In the genomic region with DNA sequence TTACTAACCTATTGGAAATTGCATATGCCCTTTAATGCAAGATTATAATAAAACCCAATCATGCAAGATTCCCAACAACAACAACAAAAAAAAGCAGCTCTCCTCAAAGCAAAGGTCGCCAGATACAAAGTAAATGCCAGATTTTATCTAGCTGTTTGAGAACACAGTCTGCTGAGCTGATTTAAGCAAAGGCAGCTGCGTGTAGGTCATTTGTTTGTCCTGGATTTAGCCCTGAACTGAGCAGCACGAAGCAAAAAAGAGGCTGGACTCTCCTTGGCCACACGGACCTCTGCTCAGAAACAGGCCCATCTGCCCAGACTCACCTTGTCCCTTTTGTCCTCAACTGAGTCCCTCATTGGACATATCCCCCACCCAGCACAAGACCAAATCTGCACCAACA, we compare ENCODE assay signal across 16 cellular contexts.
A peak's percentile ranks its signal among the peaks of the same experiment; 100 is the strongest.
DNase-seq lines count a peak whose midpoint lies in the region; ATAC-seq and TF ChIP-seq lines count a peak whose summit lies in the region.
"Had no signal": no experiment of that assay in that cellular context is flagged by ENCODE, and none has a peak within 500 bp of the region (broad histone marks: within the 10 kb centered on the region; RNA-seq: fewer than 3 reads in every experiment).

No MANE protein-coding gene starts in this region.

- peaks cover 0 to 13% (median 5%) of the 10 kb centered on the region in 5 experiments for H3K9me3 Mint-ChIP-seq in brain
- H3K9me3 Mint-ChIP-seq: GM23338 had no signal

- peaks cover 0 to 12% of the 10 kb centered on the region in 2 donors for H3K4me1 ChIP-seq in right atrium auricular region
- peaks cover 4 to 5% of the 10 kb centered on the region in 2 donors for H3K4me1 ChIP-seq in aorta (ENCODE audit: control insufficient read depth in 1 of 2, insufficient read depth in 2 of 2, low read length in 2 of 2)
- no peaks in the 10 kb centered on the region for H3K4me1 ChIP-seq in A673 (ENCODE audit: insufficient read depth, low read length, poor library complexity, severe bottlenecking)
- H3K4me1 ChIP-seq: A549, SJCRH30 had no signal

- H3K36me3 ChIP-seq in right atrium auricular region, result no peaks in the 10 kb centered on the region
- H3K36me3 ChIP-seq in aorta (ENCODE audit: control insufficient read depth in 1 of 2, insufficient read depth in 2 of 2, low read length in 1 of 2), result no peaks in the 10 kb centered on the region
- H3K36me3 ChIP-seq in A673 (ENCODE audit: insufficient read depth, low read length, poor library complexity, severe bottlenecking), result no peaks in the 10 kb centered on the region
- H3K36me3 ChIP-seq: SJCRH30 had no signal

- no peaks in the 10 kb centered on the region for H3K27me3 ChIP-seq in right atrium auricular region
- H3K27me3 ChIP-seq in aorta (ENCODE audit: control insufficient read depth in 1 of 2, insufficient read depth in 2 of 2, low read length in 1 of 2), result no peaks in the 10 kb centered on the region
- H3K27me3 ChIP-seq in A673 (replicated peaks; ENCODE audit: insufficient read depth, low read depth, low read length, poor library complexity), result no peaks in the 10 kb centered on the region
- H3K27me3 ChIP-seq: SJCRH30 had no signal

- H3K4me3 Mint-ChIP-seq in brain, result no peak overlapping the region
- H3K4me3 Mint-ChIP-seq: GM23338 had no signal

- H3K27ac ChIP-seq in right atrium auricular region, result no peak overlapping the region
- peak overlapping the region in 1 of 2 donors; percentile 80 for H3K27ac ChIP-seq in aorta (ENCODE audit: low read depth in 1 of 2, low read length in 2 of 2)
- H3K27ac ChIP-seq in A673 (ENCODE audit: low read depth, low read length, poor library complexity, severe bottlenecking), result no peak overlapping the region
- H3K27ac ChIP-seq: A549, HL-60, SJCRH30 had no signal

- 1 to 5% methylated on average over 4 of the region's 4 CpGs for WGBS in aorta, 2 donors

- BruUV-seq in A673 (replicated peaks; lab: Mats Ljungman, UMichigan), result no TSS peak

- H3K4me1 Mint-ChIP-seq in brain, result peaks cover 23% of the 10 kb centered on the region

- POLR2A ChIA-PET in A673 (lab: Charles Lee; ENCODE audit: low non-redundant PET), result no interaction called here

- no peaks in the 10 kb centered on the region for H3K27me3 Mint-ChIP-seq in brain

- H3K27ac Mint-ChIP-seq in brain, result peak overlapping the region in 3 of 5 experiments; percentile 8 to 35 (median 28)
- H3K27ac Mint-ChIP-seq: GM23338 had no signal

- CTCF ChIA-PET in A673 (lab: Charles Lee), result no interaction called here

- H3K9me3 ChIP-seq in right atrium auricular region (no peaks in the 10 kb centered on the region), aorta (ENCODE audit: control insufficient read depth, low read length) (no peaks in the 10 kb centered on the region), A673 (ENCODE audit: low read depth, low read length, poor library complexity, severe bottlenecking) (no peaks in the 10 kb centered on the region)
- H3K9me3 ChIP-seq: A549, SJCRH30 had no signal

- H3K4me3 ChIP-seq in right atrium auricular region (no peak overlapping the region), aorta (ENCODE audit: low read length in 2 of 2) (peak overlapping the region in 1 of 2 donors; percentile 19), A673 (ENCODE audit: low read depth, low read length, poor library complexity, severe bottlenecking) (no peak overlapping the region)
- H3K4me3 ChIP-seq: A549, GM23338, SJCRH30 had no signal

- DNase-seq in Right ventricle myocardium superior, result no peak
- DNase-seq in right atrium auricular region (ENCODE audit: low spot score), result no peak
- peak; percentile 71 for DNase-seq in left lobe of liver (ENCODE audit: low spot score)
- DNase-seq in aorta, result no peak
- no peak for DNase-seq in NCI-H1930 (lab: John Stamatoyannopoulos, UW)
- DNase-seq in posterior vena cava (ENCODE audit: low spot score), result no peak
- DNase-seq in A673 (ENCODE audit: low spot score), result no peak
- DNase-seq: KBM-7, NCI-H1048, NCI-H1694 treated with DMSO at 0.1 percent for 48 hours, NCI-H748 treated with DMSO at 0.1 percent for 48 hours had no signal

- ATAC-seq in Right ventricle myocardium superior (ENCODE audit: poor library complexity), result peak; percentile 80
- peak; percentile 94 for ATAC-seq in left lobe of liver
- ATAC-seq in aorta (ENCODE audit: low FRiP score), result peak; percentile 61
- ATAC-seq: A549, GM23338 had no signal

- H3K36me3 Mint-ChIP-seq in brain, result peaks cover 27% of the 10 kb centered on the region

- intact Hi-C loops in Right ventricle myocardium superior (cut with DNase I), result no loop called here
- intact Hi-C loops in aorta (cut with DNase I), result no loop called here
- intact Hi-C loops in posterior vena cava (cut with DNase I), result no loop called here
- intact Hi-C loops in A673 (cut with micrococcal nuclease; ENCODE audit: unreplicated experiment), result no loop called here

- no peak for TF ChIP-seq CTCF in right atrium auricular region (IDR thresholded peaks at IDR 0.05)
- no peak for TF ChIP-seq CTCF in brain (conservative IDR thresholded peaks at IDR 0.05)
- no peak for TF ChIP-seq CTCF in A673 (conservative IDR thresholded peaks at IDR 0.05; ENCODE audit: low read depth, low read length)
